In genomic region chr1:27342778-27343638, GRCh38 we compare ENCODE assay signal across 1 cellular context.
TF ChIP-seq lines count a peak whose summit lies in the region.

No MANE protein-coding gene starts in this region.

TF ChIP-seq in H1, 55 proteins besides CTCF, POLR2A, EP300 and RAD21:
- TF ChIP-seq EGR1 (IDR thresholded peaks at IDR 0.05; ENCODE audit: borderline replicate concordance, low read depth, low read length) (no peak), TAF1 (IDR thresholded peaks at IDR 0.05; ENCODE audit: low read depth, low read length) (no peak), SP4 (IDR thresholded peaks at IDR 0.05; ENCODE audit: low read length) (no peak), FOSL1 (IDR thresholded peaks at IDR 0.05; ENCODE audit: insufficient read depth, low read depth, low read length) (no peak), BCL11A (IDR thresholded peaks at IDR 0.05; ENCODE audit: low read depth in 2 of 2, low read length in 2 of 2) (no peak), GABPA (IDR thresholded peaks at IDR 0.05; ENCODE audit: borderline replicate concordance, insufficient read depth, low read length) (no peak), RXRA (IDR thresholded peaks at IDR 0.05; ENCODE audit: insufficient read depth, low read depth, low read length) (no peak), CTBP2 (IDR thresholded peaks at IDR 0.05; ENCODE audit: borderline replicate concordance, insufficient read depth, insufficient read length, low read length) (no peak), SP2 (IDR thresholded peaks at IDR 0.05; ENCODE audit: low read length) (no peak), KDM1A (IDR thresholded peaks at IDR 0.05; ENCODE audit: borderline replicate concordance, low read length) (no peak), CHD7 (IDR thresholded peaks at IDR 0.05; ENCODE audit: insufficient replicate concordance, low read length) (no peak), SUZ12 (IDR thresholded peaks at IDR 0.05; ENCODE audit: low read length) (no peak), NRF1 (IDR thresholded peaks at IDR 0.05; ENCODE audit: low read depth, low read length) (no peak), MAX (IDR thresholded peaks at IDR 0.05) (no peak), SIN3A (conservative IDR thresholded peaks at IDR 0.05 in 1 of 2, IDR thresholded peaks at IDR 0.05 in 1 of 2; ENCODE audit: low read depth in 1 of 2, low read length in 2 of 2) (no peak), KDM4A (IDR thresholded peaks at IDR 0.05; ENCODE audit: low read depth, low read length, severe bottlenecking) (no peak), SP1 (IDR thresholded peaks at IDR 0.05; ENCODE audit: low read depth, low read length) (no peak), CBX5 (IDR thresholded peaks at IDR 0.05; ENCODE audit: low read depth, low read length) (no peak), TAF7 (optimal IDR thresholded peaks at IDR 0.05; ENCODE audit: borderline replicate concordance, low read depth, low read length) (no peak)
